1 cellular context compared by ENCODE assay signal in the genomic region with DNA sequence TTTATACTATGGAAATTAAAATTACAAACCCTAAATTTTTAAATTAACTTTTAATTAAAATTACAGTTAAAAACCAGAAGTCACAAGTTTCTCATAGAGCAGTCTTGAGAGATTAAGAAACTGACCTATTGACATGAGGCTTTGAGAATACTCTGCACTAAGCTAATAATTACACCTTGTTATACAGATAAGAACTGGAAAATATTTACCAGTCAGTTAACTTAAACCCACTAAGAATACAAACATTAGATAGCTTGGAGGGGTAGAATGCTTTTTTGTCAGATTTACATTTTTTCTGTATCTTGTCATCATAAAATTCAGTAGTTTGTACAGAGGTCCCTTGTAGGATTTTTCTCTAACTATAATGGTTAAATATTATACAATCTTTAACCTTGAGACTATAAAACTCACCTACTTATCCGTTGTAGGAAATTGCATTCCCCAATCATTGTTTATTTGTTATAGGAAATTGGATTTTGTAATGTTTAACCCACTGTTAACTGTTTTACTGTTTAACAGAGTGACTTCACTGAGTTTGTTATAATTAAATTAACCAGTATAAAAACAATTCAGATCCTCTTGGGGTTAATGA.
TF ChIP-seq lines count a peak whose summit lies in the region.

No MANE protein-coding gene starts in this region.

TF ChIP-seq in HepG2, 621 proteins besides CTCF, POLR2A, EP300 and RAD21 (continued from another document and continues in another):
- TF ChIP-seq, protein P1, sequence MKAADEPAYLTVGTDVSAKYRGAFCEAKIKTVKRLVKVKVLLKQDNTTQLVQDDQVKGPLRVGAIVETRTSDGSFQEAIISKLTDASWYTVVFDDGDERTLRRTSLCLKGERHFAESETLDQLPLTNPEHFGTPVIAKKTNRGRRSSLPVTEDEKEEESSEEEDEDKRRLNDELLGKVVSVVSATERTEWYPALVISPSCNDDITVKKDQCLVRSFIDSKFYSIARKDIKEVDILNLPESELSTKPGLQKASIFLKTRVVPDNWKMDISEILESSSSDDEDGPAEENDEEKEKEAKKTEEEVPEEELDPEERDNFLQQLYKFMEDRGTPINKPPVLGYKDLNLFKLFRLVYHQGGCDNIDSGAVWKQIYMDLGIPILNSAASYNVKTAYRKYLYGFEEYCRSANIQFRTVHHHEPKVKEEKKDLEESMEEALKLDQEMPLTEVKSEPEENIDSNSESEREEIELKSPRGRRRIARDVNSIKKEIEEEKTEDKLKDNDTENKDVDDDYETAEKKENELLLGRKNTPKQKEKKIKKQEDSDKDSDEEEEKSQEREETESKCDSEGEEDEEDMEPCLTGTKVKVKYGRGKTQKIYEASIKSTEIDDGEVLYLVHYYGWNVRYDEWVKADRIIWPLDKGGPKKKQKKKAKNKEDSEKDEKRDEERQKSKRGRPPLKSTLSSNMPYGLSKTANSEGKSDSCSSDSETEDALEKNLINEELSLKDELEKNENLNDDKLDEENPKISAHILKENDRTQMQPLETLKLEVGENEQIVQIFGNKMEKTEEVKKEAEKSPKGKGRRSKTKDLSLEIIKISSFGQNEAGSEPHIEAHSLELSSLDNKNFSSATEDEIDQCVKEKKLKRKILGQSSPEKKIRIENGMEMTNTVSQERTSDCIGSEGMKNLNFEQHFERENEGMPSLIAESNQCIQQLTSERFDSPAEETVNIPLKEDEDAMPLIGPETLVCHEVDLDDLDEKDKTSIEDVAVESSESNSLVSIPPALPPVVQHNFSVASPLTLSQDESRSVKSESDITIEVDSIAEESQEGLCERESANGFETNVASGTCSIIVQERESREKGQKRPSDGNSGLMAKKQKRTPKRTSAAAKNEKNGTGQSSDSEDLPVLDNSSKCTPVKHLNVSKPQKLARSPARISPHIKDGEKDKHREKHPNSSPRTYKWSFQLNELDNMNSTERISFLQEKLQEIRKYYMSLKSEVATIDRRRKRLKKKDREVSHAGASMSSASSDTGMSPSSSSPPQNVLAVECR (CRISPR knock-in tag; IDR thresholded peaks at IDR 0.05; ENCODE audit: borderline replicate concordance) = no peak
- TF ChIP-seq TEAD2 (CRISPR knock-in tag; IDR thresholded peaks at IDR 0.05) (no peak), HIVEP1 (CRISPR knock-in tag; IDR thresholded peaks at IDR 0.05) (no peak), NFATC3 (CRISPR knock-in tag; IDR thresholded peaks at IDR 0.05) (no peak), ZNF501 (CRISPR knock-in tag; IDR thresholded peaks at IDR 0.05) (no peak), ZFP36L1 (CRISPR knock-in tag; IDR thresholded peaks at IDR 0.05) (no peak), ZNF382 (CRISPR knock-in tag; IDR thresholded peaks at IDR 0.05; ENCODE audit: borderline replicate concordance) (no peak), ZNF607 (CRISPR knock-in tag; IDR thresholded peaks at IDR 0.05; ENCODE audit: borderline replicate concordance) (no peak), ISL2 (CRISPR knock-in tag; IDR thresholded peaks at IDR 0.05) (peak; percentile 86; the same call in 1 of the 2 replicates), SATB2 (CRISPR knock-in tag; IDR thresholded peaks at IDR 0.05) (no peak), ZNF326 (CRISPR knock-in tag; IDR thresholded peaks at IDR 0.05; ENCODE audit: borderline replicate concordance) (no peak), NFE2L1 (CRISPR knock-in tag; IDR thresholded peaks at IDR 0.05; ENCODE audit: borderline replicate concordance) (no peak), ZFP36L2 (CRISPR knock-in tag; IDR thresholded peaks at IDR 0.05) (no peak), ZNF850 (CRISPR knock-in tag; conservative IDR thresholded peaks at IDR 0.05) (no peak), FOXP1 (IDR thresholded peaks at IDR 0.05) (no peak), FOXP1 (CRISPR knock-in tag; IDR thresholded peaks at IDR 0.05) (peak; percentile 83; the same call in 1 of the 2 replicates), NR2F1 (CRISPR knock-in tag; IDR thresholded peaks at IDR 0.05) (peak in 1 of 2 experiments; percentile 43; a peak in 1 of 4 replicates), NCOA5 (CRISPR knock-in tag; IDR thresholded peaks at IDR 0.05) (no peak), ZNF773 (CRISPR knock-in tag; IDR thresholded peaks at IDR 0.05; ENCODE audit: borderline replicate concordance) (no peak), ZNF234 (CRISPR knock-in tag; conservative IDR thresholded peaks at IDR 0.05) (no peak), MATR3 (CRISPR knock-in tag; IDR thresholded peaks at IDR 0.05) (no peak), SAP130 (CRISPR knock-in tag; IDR thresholded peaks at IDR 0.05; ENCODE audit: low read depth) (peak; percentile 60), MZF1 (CRISPR knock-in tag; IDR thresholded peaks at IDR 0.05; ENCODE audit: borderline replicate concordance) (no peak), HDAC1 (CRISPR knock-in tag; IDR thresholded peaks at IDR 0.05) (0 out of 2 replicates have a peak, but pooled peaks have one; percentile 29), ZNF10 (CRISPR knock-in tag; IDR thresholded peaks at IDR 0.05; ENCODE audit: borderline replicate concordance, low read depth) (no peak), ZNF615 (CRISPR knock-in tag; IDR thresholded peaks at IDR 0.05; ENCODE audit: borderline replicate concordance) (no peak), ZNF766 (CRISPR knock-in tag; IDR thresholded peaks at IDR 0.05; ENCODE audit: borderline replicate concordance) (no peak), ZBTB21 (CRISPR knock-in tag; IDR thresholded peaks at IDR 0.05) (no peak), CENPT (CRISPR knock-in tag; IDR thresholded peaks at IDR 0.05; ENCODE audit: low read depth) (no peak)
- TF ChIP-seq, protein P2, sequence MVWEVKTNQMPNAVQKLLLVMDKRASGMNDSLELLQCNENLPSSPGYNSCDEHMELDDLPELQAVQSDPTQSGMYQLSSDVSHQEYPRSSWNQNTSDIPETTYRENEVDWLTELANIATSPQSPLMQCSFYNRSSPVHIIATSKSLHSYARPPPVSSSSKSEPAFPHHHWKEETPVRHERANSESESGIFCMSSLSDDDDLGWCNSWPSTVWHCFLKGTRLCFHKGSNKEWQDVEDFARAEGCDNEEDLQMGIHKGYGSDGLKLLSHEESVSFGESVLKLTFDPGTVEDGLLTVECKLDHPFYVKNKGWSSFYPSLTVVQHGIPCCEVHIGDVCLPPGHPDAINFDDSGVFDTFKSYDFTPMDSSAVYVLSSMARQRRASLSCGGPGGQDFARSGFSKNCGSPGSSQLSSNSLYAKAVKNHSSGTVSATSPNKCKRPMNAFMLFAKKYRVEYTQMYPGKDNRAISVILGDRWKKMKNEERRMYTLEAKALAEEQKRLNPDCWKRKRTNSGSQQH (CRISPR knock-in tag; IDR thresholded peaks at IDR 0.05; ENCODE audit: low read depth) = no peak
- TF ChIP-seq, protein P3, sequence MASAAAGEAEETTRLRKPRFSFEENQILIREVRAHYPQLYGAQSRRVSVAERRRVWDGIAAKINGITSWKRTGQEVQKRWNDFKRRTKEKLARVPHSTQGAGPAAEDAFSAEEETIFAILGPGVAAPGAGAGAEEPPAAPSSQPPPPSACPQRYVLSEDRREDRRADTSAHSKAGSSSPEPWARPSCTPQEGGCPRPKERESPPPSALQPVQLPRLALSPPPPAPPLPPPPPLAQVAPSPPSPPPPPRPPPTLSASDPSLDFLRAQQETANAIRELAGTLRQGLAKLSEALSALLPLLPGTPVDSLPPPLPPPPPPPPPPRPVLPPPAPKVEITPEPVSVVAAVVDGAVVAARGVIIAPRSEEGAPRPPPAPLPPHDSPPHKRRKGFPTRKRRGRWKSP (CRISPR knock-in tag; IDR thresholded peaks at IDR 0.05) = no peak; the same call in 1 of the 2 replicates
- TF ChIP-seq, protein P4, sequence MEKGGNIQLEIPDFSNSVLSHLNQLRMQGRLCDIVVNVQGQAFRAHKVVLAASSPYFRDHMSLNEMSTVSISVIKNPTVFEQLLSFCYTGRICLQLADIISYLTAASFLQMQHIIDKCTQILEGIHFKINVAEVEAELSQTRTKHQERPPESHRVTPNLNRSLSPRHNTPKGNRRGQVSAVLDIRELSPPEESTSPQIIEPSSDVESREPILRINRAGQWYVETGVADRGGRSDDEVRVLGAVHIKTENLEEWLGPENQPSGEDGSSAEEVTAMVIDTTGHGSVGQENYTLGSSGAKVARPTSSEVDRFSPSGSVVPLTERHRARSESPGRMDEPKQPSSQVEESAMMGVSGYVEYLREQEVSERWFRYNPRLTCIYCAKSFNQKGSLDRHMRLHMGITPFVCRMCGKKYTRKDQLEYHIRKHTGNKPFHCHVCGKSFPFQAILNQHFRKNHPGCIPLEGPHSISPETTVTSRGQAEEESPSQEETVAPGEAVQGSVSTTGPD (CRISPR knock-in tag; IDR thresholded peaks at IDR 0.05) = no peak
- TF ChIP-seq, protein P5, sequence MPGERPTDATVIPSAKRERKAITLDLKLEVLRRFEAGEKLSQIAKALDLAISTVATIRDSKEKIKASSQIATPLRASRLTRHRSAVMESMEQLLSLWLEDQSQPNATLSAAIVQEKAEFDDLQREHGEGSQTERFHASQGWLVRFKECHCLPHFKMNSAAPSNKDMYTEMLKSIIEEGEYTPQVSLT (CRISPR knock-in tag; IDR thresholded peaks at IDR 0.05; ENCODE audit: borderline replicate concordance, low read depth) = no peak
- TF ChIP-seq, protein P6, sequence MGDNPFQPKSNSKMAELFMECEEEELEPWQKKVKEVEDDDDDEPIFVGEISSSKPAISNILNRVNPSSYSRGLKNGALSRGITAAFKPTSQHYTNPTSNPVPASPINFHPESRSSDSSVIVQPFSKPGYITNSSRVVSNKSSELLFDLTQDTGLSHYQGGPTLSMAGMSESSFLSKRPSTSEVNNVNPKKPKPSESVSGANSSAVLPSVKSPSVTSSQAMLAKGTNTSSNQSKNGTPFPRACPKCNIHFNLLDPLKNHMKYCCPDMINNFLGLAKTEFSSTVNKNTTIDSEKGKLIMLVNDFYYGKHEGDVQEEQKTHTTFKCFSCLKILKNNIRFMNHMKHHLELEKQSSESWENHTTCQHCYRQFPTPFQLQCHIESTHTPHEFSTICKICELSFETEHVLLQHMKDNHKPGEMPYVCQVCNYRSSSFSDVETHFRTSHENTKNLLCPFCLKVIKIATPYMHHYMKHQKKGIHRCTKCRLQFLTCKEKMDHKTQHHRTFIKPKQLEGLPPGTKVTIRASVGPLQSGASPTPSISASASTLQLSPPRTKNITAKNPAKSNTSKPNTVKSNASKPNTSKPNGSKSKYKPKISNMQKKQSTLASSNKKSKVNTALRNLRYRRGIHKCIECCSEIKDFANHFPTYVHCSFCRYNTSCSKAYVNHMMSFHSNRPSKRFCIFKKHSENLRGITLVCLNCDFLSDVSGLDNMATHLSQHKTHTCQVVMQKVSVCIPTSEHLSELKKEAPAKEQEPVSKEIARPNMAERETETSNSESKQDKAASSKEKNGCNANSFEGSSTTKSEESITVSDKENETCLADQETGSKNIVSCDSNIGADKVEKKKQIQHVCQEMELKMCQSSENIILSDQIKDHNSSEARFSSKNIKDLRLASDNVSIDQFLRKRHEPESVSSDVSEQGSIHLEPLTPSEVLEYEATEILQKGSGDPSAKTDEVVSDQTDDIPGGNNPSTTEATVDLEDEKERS (CRISPR knock-in tag; IDR thresholded peaks at IDR 0.05) = no peak
- TF ChIP-seq, protein P7, sequence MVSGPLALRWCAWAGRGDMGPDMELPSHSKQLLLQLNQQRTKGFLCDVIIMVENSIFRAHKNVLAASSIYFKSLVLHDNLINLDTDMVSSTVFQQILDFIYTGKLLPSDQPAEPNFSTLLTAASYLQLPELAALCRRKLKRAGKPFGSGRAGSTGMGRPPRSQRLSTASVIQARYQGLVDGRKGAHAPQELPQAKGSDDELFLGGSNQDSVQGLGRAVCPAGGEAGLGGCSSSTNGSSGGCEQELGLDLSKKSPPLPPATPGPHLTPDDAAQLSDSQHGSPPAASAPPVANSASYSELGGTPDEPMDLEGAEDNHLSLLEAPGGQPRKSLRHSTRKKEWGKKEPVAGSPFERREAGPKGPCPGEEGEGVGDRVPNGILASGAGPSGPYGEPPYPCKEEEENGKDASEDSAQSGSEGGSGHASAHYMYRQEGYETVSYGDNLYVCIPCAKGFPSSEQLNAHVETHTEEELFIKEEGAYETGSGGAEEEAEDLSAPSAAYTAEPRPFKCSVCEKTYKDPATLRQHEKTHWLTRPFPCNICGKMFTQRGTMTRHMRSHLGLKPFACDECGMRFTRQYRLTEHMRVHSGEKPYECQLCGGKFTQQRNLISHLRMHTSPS (CRISPR knock-in tag; IDR thresholded peaks at IDR 0.05; ENCODE audit: low read depth) = no peak
- TF ChIP-seq, protein P8, sequence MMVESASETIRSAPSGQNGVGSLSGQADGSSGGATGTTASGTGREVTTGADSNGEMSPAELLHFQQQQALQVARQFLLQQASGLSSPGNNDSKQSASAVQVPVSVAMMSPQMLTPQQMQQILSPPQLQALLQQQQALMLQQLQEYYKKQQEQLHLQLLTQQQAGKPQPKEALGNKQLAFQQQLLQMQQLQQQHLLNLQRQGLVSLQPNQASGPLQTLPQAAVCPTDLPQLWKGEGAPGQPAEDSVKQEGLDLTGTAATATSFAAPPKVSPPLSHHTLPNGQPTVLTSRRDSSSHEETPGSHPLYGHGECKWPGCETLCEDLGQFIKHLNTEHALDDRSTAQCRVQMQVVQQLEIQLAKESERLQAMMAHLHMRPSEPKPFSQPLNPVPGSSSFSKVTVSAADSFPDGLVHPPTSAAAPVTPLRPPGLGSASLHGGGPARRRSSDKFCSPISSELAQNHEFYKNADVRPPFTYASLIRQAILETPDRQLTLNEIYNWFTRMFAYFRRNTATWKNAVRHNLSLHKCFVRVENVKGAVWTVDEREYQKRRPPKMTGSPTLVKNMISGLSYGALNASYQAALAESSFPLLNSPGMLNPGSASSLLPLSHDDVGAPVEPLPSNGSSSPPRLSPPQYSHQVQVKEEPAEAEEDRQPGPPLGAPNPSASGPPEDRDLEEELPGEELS (CRISPR knock-in tag; IDR thresholded peaks at IDR 0.05) = peak; percentile 61
- TF ChIP-seq, protein P9, sequence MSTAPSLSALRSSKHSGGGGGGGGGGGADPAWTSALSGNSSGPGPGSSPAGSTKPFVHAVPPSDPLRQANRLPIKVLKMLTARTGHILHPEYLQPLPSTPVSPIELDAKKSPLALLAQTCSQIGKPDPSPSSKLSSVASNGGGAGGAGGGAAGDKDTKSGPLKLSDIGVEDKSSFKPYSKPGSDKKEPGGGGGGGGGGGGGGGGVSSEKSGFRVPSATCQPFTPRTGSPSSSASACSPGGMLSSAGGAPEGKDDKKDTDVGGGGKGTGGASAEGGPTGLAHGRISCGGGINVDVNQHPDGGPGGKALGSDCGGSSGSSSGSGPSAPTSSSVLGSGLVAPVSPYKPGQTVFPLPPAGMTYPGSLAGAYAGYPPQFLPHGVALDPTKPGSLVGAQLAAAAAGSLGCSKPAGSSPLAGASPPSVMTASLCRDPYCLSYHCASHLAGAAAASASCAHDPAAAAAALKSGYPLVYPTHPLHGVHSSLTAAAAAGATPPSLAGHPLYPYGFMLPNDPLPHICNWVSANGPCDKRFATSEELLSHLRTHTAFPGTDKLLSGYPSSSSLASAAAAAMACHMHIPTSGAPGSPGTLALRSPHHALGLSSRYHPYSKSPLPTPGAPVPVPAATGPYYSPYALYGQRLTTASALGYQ (CRISPR knock-in tag; IDR thresholded peaks at IDR 0.05) = peak; percentile 94
